In the genomic region with DNA sequence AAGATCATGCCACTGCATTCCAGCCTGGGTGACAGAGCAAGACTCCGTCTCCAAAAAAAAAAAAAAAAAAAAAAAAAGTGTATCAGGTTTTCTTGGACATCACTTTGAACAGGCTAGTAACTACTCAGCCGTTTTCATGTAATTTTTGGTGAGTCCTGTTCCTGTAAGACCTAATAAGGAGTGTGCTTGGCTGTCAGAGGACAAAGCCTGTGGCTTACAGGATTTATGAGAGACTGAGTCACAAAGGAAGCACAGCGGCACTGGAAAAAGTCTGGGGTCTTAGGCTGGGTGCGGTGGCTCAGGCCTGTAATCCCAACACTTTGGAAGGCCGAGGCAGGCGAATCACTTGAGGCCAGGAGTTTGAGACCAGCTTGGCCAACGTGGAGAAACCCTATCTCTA, we compare ENCODE assay signal across 1 cellular context. TPM values are rescaled to one million over a fixed set of nuclear protein-coding genes. Genes with fewer than 3 reads are reported as not detected.
"Had no signal": no experiment of that assay in that cellular context is flagged by ENCODE, and none has a peak within 500 bp of the region (broad histone marks: within the 10 kb centered on the region; RNA-seq: fewer than 3 reads in every experiment).

No MANE protein-coding gene starts in this region.

RNA-seq across cellular contexts. Expression of gene PEX11G, which starts 55.4 kb away (rescaled TPM):
- total RNA-seq: ascending aorta had no signal
